ENCODE assay signal across 8 cellular contexts in genomic region chr4:142405021-142405991, GRCh38.
DNase-seq lines count a peak whose midpoint lies in the region; ATAC-seq, FAIRE-seq and TF ChIP-seq lines count a peak whose summit lies in the region.

No MANE protein-coding gene starts in this region.

- H3K4me1 Mint-ChIP-seq in CD4-positive, CD25-positive, alpha-beta regulatory T cell, result peaks cover 26 to 67% (median 46%) of the 10 kb centered on the region in 4 donors
- H3K4me1 Mint-ChIP-seq in IgD-negative memory B cell, result peaks cover 0 to 5% (median 2%) of the 10 kb centered on the region in 3 donors

- no peak for TF ChIP-seq CTCF in right lobe of liver (IDR thresholded peaks at IDR 0.05)

- H3K36me3 ChIP-seq in CD4-positive, CD25-positive, alpha-beta regulatory T cell (ENCODE audit: control insufficient read depth, insufficient read depth, low read length), result no peaks in the 10 kb centered on the region
- no peaks in the 10 kb centered on the region for H3K36me3 ChIP-seq in right lobe of liver

- H3K36me3 Mint-ChIP-seq in CD4-positive, CD25-positive, alpha-beta regulatory T cell, result peaks cover 23% of the 10 kb centered on the region
- H3K36me3 Mint-ChIP-seq in IgD-negative memory B cell, result no peaks in the 10 kb centered on the region

- no peaks in the 10 kb centered on the region for H3K9me3 Mint-ChIP-seq in CD4-positive, CD25-positive, alpha-beta regulatory T cell
- peaks cover 0 to 3% (median 0%) of the 10 kb centered on the region in 3 donors for H3K9me3 Mint-ChIP-seq in IgD-negative memory B cell

- WGBS in right lobe of liver (ENCODE audit: insufficient coverage, low coverage, low lambda C conversion rate, missing lambda C conversion rate), result 6% methylated on average over 14 of the region's 14 CpGs

- no peaks in the 10 kb centered on the region for H3K9me3 ChIP-seq in CD4-positive, CD25-positive, alpha-beta regulatory T cell (ENCODE audit: control insufficient read depth in 2 of 2, low read length in 2 of 2)
- H3K9me3 ChIP-seq in right lobe of liver, result no peaks in the 10 kb centered on the region

- H3K4me3 ChIP-seq in CD4-positive, CD25-positive, alpha-beta regulatory T cell (ENCODE audit: low read depth, low read length), result peak overlapping the region; percentile 93
- H3K4me3 ChIP-seq in right lobe of liver, result peak overlapping the region; percentile 25 to 38 (median 26)

- peak; percentile 46 to 48 for ATAC-seq in CD4-positive, CD25-positive, alpha-beta regulatory T cell (ENCODE audit: low read depth in 2 of 2)
- ATAC-seq in GM21447 (IDR thresholded peaks at IDR 0.05; ENCODE audit: unreplicated experiment) (peak; percentile 62), right lobe of liver (peak; percentile 74 to 79 (median 78))

- H3K27me3 Mint-ChIP-seq in CD4-positive, CD25-positive, alpha-beta regulatory T cell, result no peaks in the 10 kb centered on the region
- H3K27me3 Mint-ChIP-seq in IgD-negative memory B cell, result peaks cover 11% of the 10 kb centered on the region

- peaks cover 72% of the 10 kb centered on the region for H3K4me1 ChIP-seq in CD4-positive, CD25-positive, alpha-beta regulatory T cell (ENCODE audit: control insufficient read depth, insufficient read depth, low read length, poor library complexity, severe bottlenecking)
- no peaks in the 10 kb centered on the region for H3K4me1 ChIP-seq in right lobe of liver

- H3K4me3 Mint-ChIP-seq in CD4-positive, CD25-positive, alpha-beta regulatory T cell, result peak overlapping the region; percentile 89 to 98 (median 96)
- H3K4me3 Mint-ChIP-seq in IgD-negative memory B cell, result peak overlapping the region in 3 of 4 donors; percentile 81 to 84 (median 81)

- TF ChIP-seq POLR2A in right lobe of liver (IDR thresholded peaks at IDR 0.05), result no peak

- peak overlapping the region; percentile 94 to 99 (median 95) for H3K27ac Mint-ChIP-seq in CD4-positive, CD25-positive, alpha-beta regulatory T cell
- peak overlapping the region in 1 of 3 donors; percentile 16 for H3K27ac Mint-ChIP-seq in IgD-negative memory B cell

- intact Hi-C loops in right lobe of liver (cut with DNase I), result no loop called here

- H3K27ac ChIP-seq in CD4-positive, CD25-positive, alpha-beta regulatory T cell (ENCODE audit: insufficient read depth, low read length, poor library complexity, severe bottlenecking), result peak overlapping the region; percentile 79
- peak overlapping the region; percentile 13 for H3K27ac ChIP-seq in cingulate gyrus (ENCODE audit: low read depth, low read length)
- H3K27ac ChIP-seq in right lobe of liver, result peak overlapping the region; percentile 4 to 35 (median 9)

- FAIRE-seq in frontal cortex (lab: Jason Lieb, UNC), result no peak

- no peaks in the 10 kb centered on the region for H3K27me3 ChIP-seq in CD4-positive, CD25-positive, alpha-beta regulatory T cell (ENCODE audit: control insufficient read depth, insufficient read depth, low read length)
- no peaks in the 10 kb centered on the region for H3K27me3 ChIP-seq in right lobe of liver

- DNase-seq in CD4-positive, CD25-positive, alpha-beta regulatory T cell, result peak; percentile 35 to 80 (median 58)
- DNase-seq in activated CD4-positive, CD25-positive, alpha-beta regulatory T cell (lab: John Stamatoyannopoulos, UW), result peak; percentile 6 to 25 (median 15)
- DNase-seq in right lobe of liver (peak; percentile 22 to 45 (median 42)), frontal cortex (ENCODE audit: low spot score in 2 of 2) (no peak)
- DNase-seq in stimulated activated CD8-positive, alpha-beta memory T cell treated with anti-CD3 and anti-CD28 coated beads, Interleukin-12 subunit alpha, Interleukin-12 subunit beta, amount 100 ng/mL, for 24 hours (ENCODE audit: extremely low read depth), result peak; percentile 14

Comparison
In these comparisons a context has a peak if more than half of its experiments do, and no peak if none do; other contexts are left out.
1. DNase-seq: peak in CD4-positive, CD25-positive, alpha-beta regulatory T cell (3 of 3), activated CD4-positive, CD25-positive, alpha-beta regulatory T cell (4 of 4), right lobe of liver (3 of 3) and stimulated activated CD8-positive, alpha-beta memory T cell treated with anti-CD3 and anti-CD28 coated beads, Interleukin-12 subunit alpha, Interleukin-12 subunit beta, amount 100 ng/mL, for 24 hours (single experiment); none in frontal cortex (0 of 2).
2. H3K27ac ChIP-seq: peak in every context shown above with its lines; median percentile 79 in CD4-positive, CD25-positive, alpha-beta regulatory T cell; 13 in cingulate gyrus; 9 in right lobe of liver.
3. Peak in every context shown above with its lines, with median percentiles within 50 percentile points of each other: ATAC-seq.